Comparison of ENCODE assay signal across 16 cellular contexts in the genomic region with DNA sequence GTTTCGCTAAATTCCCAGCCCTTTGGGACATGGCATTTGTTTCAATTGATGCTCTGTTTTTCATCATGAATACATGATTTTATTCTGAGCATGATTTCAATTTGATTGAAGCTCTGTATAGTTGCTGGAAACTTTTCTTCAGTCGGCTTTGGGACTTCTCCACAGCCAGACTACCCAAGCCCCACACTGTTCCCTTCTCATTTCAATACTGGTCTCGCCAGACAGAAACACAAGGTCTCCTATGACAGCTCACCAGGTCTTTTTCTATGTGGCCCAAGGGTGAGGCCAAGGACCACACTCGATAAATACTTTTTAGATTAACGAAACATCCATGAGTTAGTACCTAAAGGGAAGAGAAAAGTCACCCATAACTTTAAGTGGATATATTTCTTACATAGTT.
"Had no signal": no experiment of that assay in that cellular context is flagged by ENCODE, and none has a peak within 500 bp of the region (broad histone marks: within the 10 kb centered on the region; RNA-seq: fewer than 3 reads in every experiment).

No MANE protein-coding gene starts in this region.

- H3K27ac ChIP-seq: dorsolateral prefrontal cortex, epithelial cell of prostate, foreskin keratinocyte, left lung, neutrophil, pancreas had no signal

- H3K9me3 ChIP-seq: left lung, neutrophil, pancreas, sigmoid colon, tibial artery had no signal

- DNase-seq: activated CD4-positive, alpha-beta T cell treated with anti-CD3 and anti-CD28 coated beads for 36 hours; activated CD4-positive, alpha-beta T cell treated with anti-CD3 and anti-CD28 coated beads, Interleukin-2, amount 50 U/mL, for 48 hours; caudate nucleus; dorsolateral prefrontal cortex; foreskin keratinocyte; kidney; left lung; natural killer cell; pancreas; sigmoid colon; stimulated activated CD4-positive, alpha-beta T cell treated with anti-CD3 and anti-CD28 coated beads, Interleukin-4, amount 100 ng/mL, for 4 hours; stimulated activated naive B cell treated with anti-CD40 and anti-IgM and Interleukin-4, amounts not matched to agents 10 μg/mL and 1 μg/mL and 100 μg/mL, for 72 hours; tibial artery had no signal

- H3K4me1 ChIP-seq: foreskin keratinocyte, left lung had no signal

- H3K36me3 ChIP-seq: left lung, neutrophil, pancreas, sigmoid colon, tibial artery had no signal

- H3K4me3 ChIP-seq: left lung, pancreas, sigmoid colon, tibial artery had no signal

- ATAC-seq: activated CD4-positive, alpha-beta T cell treated with anti-CD3 and anti-CD28 coated beads for 36 hours; foreskin keratinocyte; natural killer cell; pancreas; WTC11 had no signal

- H3K27me3 ChIP-seq: dorsolateral prefrontal cortex, foreskin keratinocyte, left lung, neutrophil, pancreas, sigmoid colon, tibial artery had no signal
